In the genomic region with DNA sequence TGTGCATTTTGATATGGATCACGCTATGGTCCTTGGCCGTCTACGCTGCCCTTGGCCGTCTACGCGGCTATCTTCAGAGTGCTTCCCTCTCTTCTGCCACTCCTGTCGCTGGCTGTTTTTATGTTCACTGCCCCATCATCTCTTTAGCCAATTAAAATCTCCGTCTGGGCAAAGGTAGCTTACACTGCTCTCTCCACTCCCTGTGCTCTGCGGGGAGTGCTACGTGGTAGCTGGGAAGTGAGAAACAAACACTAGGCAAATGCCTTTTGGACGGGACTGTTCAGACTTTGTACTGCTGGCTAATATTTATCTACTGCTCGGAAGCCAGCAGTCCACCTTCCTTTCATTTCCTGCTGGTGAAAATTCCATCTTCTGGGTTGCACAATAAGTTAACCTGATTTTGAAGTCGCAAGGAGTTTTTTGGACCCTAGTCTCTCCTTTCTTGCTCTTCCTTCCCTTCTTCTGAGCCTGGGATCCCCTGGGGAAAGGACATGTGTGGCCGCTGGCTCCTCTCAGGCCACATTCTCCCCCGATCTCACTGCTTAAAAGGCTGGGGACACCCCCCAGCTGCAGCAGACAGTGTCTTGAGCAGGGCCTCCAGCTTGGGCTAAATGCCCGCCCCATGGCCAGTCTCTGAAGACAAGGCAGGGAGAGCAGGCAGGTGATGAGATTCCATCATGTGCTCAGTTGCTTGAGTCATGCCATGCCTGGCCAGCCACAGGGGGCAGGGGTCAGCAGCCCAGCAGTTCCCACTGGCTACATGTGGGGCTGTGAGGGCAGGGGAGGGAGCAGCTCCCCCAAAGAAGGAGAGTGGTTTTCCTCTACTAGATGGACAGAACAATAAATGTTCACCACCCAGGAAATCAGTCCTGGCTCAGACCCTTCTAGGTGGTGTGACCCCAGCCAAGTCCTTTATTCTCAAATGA, we compare ENCODE assay signal across 1 cellular context.
A peak's percentile ranks its signal among the peaks of the same experiment; 100 is the strongest.
TF ChIP-seq lines count a peak whose summit lies in the region.

No MANE protein-coding gene starts in this region.

TF ChIP-seq in IMR-90, 13 proteins besides CTCF, POLR2A, EP300 and RAD21:
- TF ChIP-seq MAZ (IDR thresholded peaks at IDR 0.05; ENCODE audit: borderline replicate concordance, low read depth, low read length) = no peak
- TF ChIP-seq BHLHE40 (IDR thresholded peaks at IDR 0.05; ENCODE audit: low read depth, low read length) = 0 out of 2 replicates have a peak, but pooled peaks have one; percentile 25
- TF ChIP-seq, protein P1, sequence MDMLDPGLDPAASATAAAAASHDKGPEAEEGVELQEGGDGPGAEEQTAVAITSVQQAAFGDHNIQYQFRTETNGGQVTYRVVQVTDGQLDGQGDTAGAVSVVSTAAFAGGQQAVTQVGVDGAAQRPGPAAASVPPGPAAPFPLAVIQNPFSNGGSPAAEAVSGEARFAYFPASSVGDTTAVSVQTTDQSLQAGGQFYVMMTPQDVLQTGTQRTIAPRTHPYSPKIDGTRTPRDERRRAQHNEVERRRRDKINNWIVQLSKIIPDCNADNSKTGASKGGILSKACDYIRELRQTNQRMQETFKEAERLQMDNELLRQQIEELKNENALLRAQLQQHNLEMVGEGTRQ (IDR thresholded peaks at IDR 0.05; ENCODE audit: low read depth, low read length) = peak; percentile 50; the same call in 1 of the 2 replicates
- no peak for TF ChIP-seq CEBPB (IDR thresholded peaks at IDR 0.05; ENCODE audit: low read depth, low read length)
- TF ChIP-seq MXI1 (IDR thresholded peaks at IDR 0.05; ENCODE audit: borderline replicate concordance, low read depth, low read length) = no peak
- no peak for TF ChIP-seq MAFK (IDR thresholded peaks at IDR 0.05; ENCODE audit: low read depth, low read length)
- no peak for TF ChIP-seq CHD1 (IDR thresholded peaks at IDR 0.05; ENCODE audit: low read depth, low read length)
